Comparison of ENCODE assay signal across 11 cellular contexts in genomic region chr10:96721207-96721572, GRCh38. TPM values are rescaled to one million over a fixed set of nuclear protein-coding genes. Genes with fewer than 3 reads are reported as not detected.
DNase-seq lines count a peak whose midpoint lies in the region; ATAC-seq, FAIRE-seq and TF ChIP-seq lines count a peak whose summit lies in the region.
"Had no signal": no experiment of that assay in that cellular context is flagged by ENCODE, and none has a peak within 500 bp of the region (broad histone marks: within the 10 kb centered on the region; RNA-seq: fewer than 3 reads in every experiment).

No MANE protein-coding gene starts in this region.

- no peak overlapping the region for H4K8ac ChIP-seq in H1 (ENCODE audit: extremely low read depth, insufficient read depth, low read length)

- intact Hi-C loops in activated CD4-positive, alpha-beta T cell treated with anti-CD3 and anti-CD28 coated beads for 36 hours (cut with DNase I, micrococcal nuclease): loop anchor here (2.0 to 10.0 kb wide), 3 partner anchors 26 to 326 kb away; no protein-coding TSS in a partner anchor

- peak overlapping the region; percentile 66 for H3K27ac Mint-ChIP-seq in activated CD4-positive, alpha-beta T cell treated with anti-CD3 and anti-CD28 coated beads for 36 hours

- TF ChIP-seq CTCF in H1 (IDR thresholded peaks at IDR 0.05; ENCODE audit: control extremely low read depth in 1 of 3, insufficient read depth in 1 of 3, low read depth in 1 of 3, low read length in 3 of 3): peak; percentile 17 to 29 (median 20); a peak in 3 of 4 replicates
- TF ChIP-seq CTCF in smooth muscle cell (IDR thresholded peaks at IDR 0.05; ENCODE audit: borderline replicate concordance, insufficient read depth, poor library complexity, severe bottlenecking): no peak

- H3K4me3 Mint-ChIP-seq in activated CD4-positive, alpha-beta T cell treated with anti-CD3 and anti-CD28 coated beads for 36 hours: peak overlapping the region; percentile 93

- POLR2A ChIA-PET in activated CD4-positive, alpha-beta T cell treated with anti-CD3 and anti-CD28 coated beads for 36 hours (lab: Charles Lee): no interaction called here
- POLR2A ChIA-PET in H1 (lab: Charles Lee; ENCODE audit: partially characterized antibody): interaction anchor here (0.8 kb wide), 1 partner anchor 131 kb away, joined by 3 read pairs; no protein-coding TSS in a partner anchor

- H4K20me1 ChIP-seq in H1 (replicated peaks in 1 of 2; ENCODE audit: control insufficient read depth in 1 of 2, insufficient read depth in 2 of 2, low read length in 2 of 2): no peaks in the 10 kb centered on the region
- H4K20me1 ChIP-seq in smooth muscle cell (ENCODE audit: low read depth): no peaks in the 10 kb centered on the region

- ATAC-seq in activated CD4-positive, alpha-beta T cell treated with anti-CD3 and anti-CD28 coated beads for 36 hours: no peak
- no peak for ATAC-seq in activated CD4-positive, CD25-positive, alpha-beta regulatory T cell treated with anti-CD3 and anti-CD28 coated beads, Interleukin-2, amount 50 U/mL, for 24 hours
- ATAC-seq in GM18870 (IDR thresholded peaks at IDR 0.05; ENCODE audit: unreplicated experiment) (no peak), HG02981 (IDR thresholded peaks at IDR 0.05; ENCODE audit: unreplicated experiment) (no peak)

- TF ChIP-seq EP300 in H1 (IDR thresholded peaks at IDR 0.05; ENCODE audit: borderline replicate concordance in 1 of 2, low read depth in 2 of 2, low read length in 2 of 2): no peak

- no peak overlapping the region for H2BK5ac ChIP-seq in H1 (ENCODE audit: low read depth, low read length)

- no peaks in the 10 kb centered on the region for H3K79me2 ChIP-seq in H1 (ENCODE audit: control insufficient read depth in 1 of 2, insufficient read depth in 2 of 2, low read length in 2 of 2)
- no peaks in the 10 kb centered on the region for H3K79me2 ChIP-seq in smooth muscle cell (ENCODE audit: low read depth)

- H3K4ac ChIP-seq in H1 (replicated peaks; ENCODE audit: insufficient read length, low read depth, low read length): no peak overlapping the region

- H3K4me1 ChIP-seq in H1 (replicated peaks in 1 of 4; ENCODE audit: control insufficient read depth in 3 of 4, insufficient read depth in 4 of 4, low read length in 3 of 4): peaks cover 0 to 6% (median 3%) of the 10 kb centered on the region in 4 experiments; a peak in 5 of 7 replicates
- peaks cover 7% of the 10 kb centered on the region for H3K4me1 ChIP-seq in smooth muscle cell (ENCODE audit: low read depth)

- 69% methylated on average over 4 of the region's 4 CpGs; no CpG with 5 or more reads in 1 of the 2 experiments for WGBS in H1 (ENCODE audit: extremely low coverage in 1 of 2, insufficient coverage in 1 of 2, insufficient read length in 1 of 2, insufficient replicate concordance in 2 of 2, low coverage in 1 of 2, low lambda C conversion rate in 2 of 2, missing lambda C conversion rate in 1 of 2), 2 experiments
- WGBS in smooth muscle cell (ENCODE audit: low lambda C conversion rate): 48% methylated on average over 4 of the region's 4 CpGs

- H3K36me3 ChIP-seq in H1 (ENCODE audit: control insufficient read depth in 2 of 4, insufficient read depth in 4 of 4, low read length in 3 of 4): no peaks in the 10 kb centered on the region
- H3K36me3 ChIP-seq in smooth muscle cell (ENCODE audit: low read depth): no peaks in the 10 kb centered on the region

- H2BK12ac ChIP-seq in H1 (ENCODE audit: low read depth, low read length): no peak overlapping the region

- H2BK15ac ChIP-seq in H1 (ENCODE audit: low read length): no peak overlapping the region

- no peaks in the 10 kb centered on the region for H3K9me3 ChIP-seq in H1 (ENCODE audit: insufficient read depth in 2 of 2, low read depth in 1 of 2, low read length in 1 of 2)
- H3K9me3 ChIP-seq in smooth muscle cell (replicated peaks; ENCODE audit: low read depth): no peaks in the 10 kb centered on the region

- H3K4me2 ChIP-seq in H1 (ENCODE audit: insufficient read depth in 1 of 2, low read depth in 2 of 2, low read length in 2 of 2) (peak overlapping the region; percentile 75 to 94), smooth muscle cell (no peak overlapping the region)

- no peak for TF ChIP-seq POLR2A in H1 (IDR thresholded peaks at IDR 0.05; ENCODE audit: control extremely low read depth in 1 of 2, low read depth in 2 of 2, low read length in 2 of 2)

- H3K14ac ChIP-seq in H1 (ENCODE audit: insufficient read length): no peak overlapping the region

- no peak overlapping the region for H3K23ac ChIP-seq in H1 (ENCODE audit: insufficient read length)

- H3K27me3 ChIP-seq in H1 (replicated peaks in 1 of 4; ENCODE audit: control insufficient read depth in 3 of 4, extremely low read depth in 1 of 4, insufficient read depth in 3 of 4, low read length in 3 of 4): peaks cover 0 to 8% (median 2%) of the 10 kb centered on the region in 4 experiments; a peak in 3 of 7 replicates
- H3K27me3 ChIP-seq in smooth muscle cell (ENCODE audit: low read depth): peaks cover 39% of the 10 kb centered on the region

- peak; percentile 28 for FAIRE-seq in H1 (lab: Jason Lieb, UNC)
- FAIRE-seq: endothelial cell of umbilical vein had no signal

- H2AFZ ChIP-seq in H1 (ENCODE audit: low read length): 0 out of 2 replicates have a peak overlapping the region, but pooled peaks have one; percentile 37
- H2AFZ ChIP-seq in smooth muscle cell (ENCODE audit: low read depth): no peak overlapping the region

- H3K27me3 Mint-ChIP-seq in activated CD4-positive, alpha-beta T cell treated with anti-CD3 and anti-CD28 coated beads for 36 hours: peaks cover 2% of the 10 kb centered on the region

- peak overlapping the region in 3 of 4 experiments; percentile 58 to 80 (median 67); a peak in 6 of 8 replicates for H3K4me3 ChIP-seq in H1 (ENCODE audit: extremely low read depth in 1 of 4, insufficient read depth in 2 of 4, low read depth in 3 of 4, low read length in 4 of 4)
- H3K4me3 ChIP-seq in smooth muscle cell: peak overlapping the region; percentile 56

- no peak overlapping the region for H4K5ac ChIP-seq in H1 (ENCODE audit: insufficient read length, low read depth, low read length)

- CTCF ChIA-PET in activated CD4-positive, alpha-beta T cell treated with anti-CD3 and anti-CD28 coated beads for 36 hours (lab: Charles Lee): interaction anchor here (0.5 to 1.0 kb wide), 2 partner anchors 16 to 43 kb away, joined by 3 to 4 read pairs; no protein-coding TSS in a partner anchor
- CTCF ChIA-PET in H1 (lab: Charles Lee; ENCODE audit: partially characterized antibody): interaction anchor here (1.0 to 2.4 kb wide), 7 partner anchors 39 to 461 kb away, joined by 3 to 7 read pairs (median 4); no protein-coding TSS in a partner anchor

- H2AK5ac ChIP-seq in H1 (ENCODE audit: low read depth, low read length): no peak overlapping the region

- peaks cover 7% of the 10 kb centered on the region; the same call in 1 of the 2 replicates for H3K23me2 ChIP-seq in H1 (ENCODE audit: low read depth, low read length)

- H3K9ac ChIP-seq in H1 (replicated peaks in 1 of 4; ENCODE audit: extremely low read depth in 1 of 4, low read depth in 3 of 4, low read length in 3 of 4) (no peak overlapping the region), smooth muscle cell (ENCODE audit: low read depth) (no peak overlapping the region)

- no peak overlapping the region for H3K27ac ChIP-seq in H1 (ENCODE audit: low read depth, low read length)
- no peak overlapping the region for H3K27ac ChIP-seq in smooth muscle cell (ENCODE audit: low read depth)

- no peak overlapping the region for H3K56ac ChIP-seq in H1 (replicated peaks; ENCODE audit: insufficient read length, low read depth, low read length)

- H2BK20ac ChIP-seq in H1 (ENCODE audit: low read length): no peak overlapping the region

- no peak for DNase-seq in activated CD4-positive, alpha-beta T cell treated with anti-CD3 and anti-CD28 coated beads for 36 hours
- DNase-seq in activated CD4-positive, alpha-beta T cell treated with anti-CD3 and anti-CD28 coated beads for 4 hours: no peak
- DNase-seq in NCI-H748 (lab: John Stamatoyannopoulos, UW; ENCODE audit: unreplicated experiment) (peak; percentile 65), H1 (ENCODE audit: low read depth in 1 of 2, low spot score in 2 of 2) (no peak), smooth muscle cell (lab: John Stamatoyannopoulos, UW; ENCODE audit: unreplicated experiment) (no peak)
- DNase-seq: GOT3, SW 1271 had no signal

- H3K18ac ChIP-seq in H1 (ENCODE audit: extremely low read depth, low read length): no peak overlapping the region

- H2BK120ac ChIP-seq in H1 (replicated peaks; ENCODE audit: low read depth, low read length): no peak overlapping the region

- peak; percentile 43 to 48 for TF ChIP-seq RAD21 in H1 (IDR thresholded peaks at IDR 0.05 in 1 of 2, conservative IDR thresholded peaks at IDR 0.05 in 1 of 2; ENCODE audit: low read depth in 2 of 2, low read length in 2 of 2)

- H3K79me1 ChIP-seq in H1 (ENCODE audit: low read depth, low read length): no peaks in the 10 kb centered on the region

- no peaks in the 10 kb centered on the region for H3F3A ChIP-seq in smooth muscle cell (ENCODE audit: low read depth)

- H3K36me3 Mint-ChIP-seq in activated CD4-positive, alpha-beta T cell treated with anti-CD3 and anti-CD28 coated beads for 36 hours (ENCODE audit: low read depth): no peaks in the 10 kb centered on the region

- peaks cover 12% of the 10 kb centered on the region for H3K4me1 Mint-ChIP-seq in activated CD4-positive, alpha-beta T cell treated with anti-CD3 and anti-CD28 coated beads for 36 hours

- H3K9me3 Mint-ChIP-seq in activated CD4-positive, alpha-beta T cell treated with anti-CD3 and anti-CD28 coated beads for 36 hours (ENCODE audit: low read depth): no peaks in the 10 kb centered on the region

- H4K91ac ChIP-seq in H1 (replicated peaks; ENCODE audit: insufficient read length, low read length): no peak overlapping the region

TF ChIP-seq in H1, 55 proteins besides CTCF, POLR2A, EP300 and RAD21:
- TF ChIP-seq FOSL1 (IDR thresholded peaks at IDR 0.05; ENCODE audit: insufficient read depth, low read depth, low read length) (no peak), CEBPB (IDR thresholded peaks at IDR 0.05; ENCODE audit: low read depth, low read length) (peak; percentile 64)

RNA-seq across cellular contexts. Expression of gene PIK3AP1, which starts 0.9 kb away (rescaled TPM):
- 1 to 10 TPM; 2.7 to 2.9 TPM for total RNA-seq in activated CD4-positive, alpha-beta T cell treated with anti-CD3 and anti-CD28 coated beads for 36 hours
- 2.9 and 4.5 TPM in 2 replicates for total RNA-seq in H1 (2021; fragmentation: NEBNext Ultra II Directional; extraction: Animal tissue kit (Norgen Biotek cat#: 25700))
- polyA plus RNA-seq in H1 (2011; rRNA removed) (0.99 and 1.9 TPM in 2 replicates), smooth muscle cell (not detected in 2 replicates)
- polyA plus RNA-seq in H1 (2011; cell fraction: cytosol; rRNA removed): 2.1 TPM
- 1.3 TPM for polyA plus RNA-seq in H1 (2011; cell fraction: nucleus; rRNA removed)
- polyA plus RNA-seq in H1 (2012, experiment 1 of 2): 1.1 to 2.0 TPM (median 1.7 TPM) in 4 replicates
- 0.17 TPM for polyA plus RNA-seq in H1 (2012, experiment 2 of 2)
- 1.2 TPM for polyA plus RNA-seq in H1 (2013, experiment 1 of 2)
- polyA plus RNA-seq in H1 (2013, experiment 2 of 2): 1.6 TPM
- 6.0 and 7.0 TPM in 2 replicates for polyA minus RNA-seq in H1 (2011; rRNA and poly(A)+ RNA removed)
- 2.3 TPM for polyA minus RNA-seq in H1 (2011; cell fraction: cytosol; rRNA and poly(A)+ RNA removed)
- 2.0 TPM for polyA minus RNA-seq in H1 (2011; cell fraction: nucleus; rRNA and poly(A)+ RNA removed)
- 0.09 and 1.2 TPM in 2 replicates for total RNA-seq in smooth muscle cell
- total RNA-seq: endothelial cell of umbilical vein had no signal
